In the genomic region with DNA sequence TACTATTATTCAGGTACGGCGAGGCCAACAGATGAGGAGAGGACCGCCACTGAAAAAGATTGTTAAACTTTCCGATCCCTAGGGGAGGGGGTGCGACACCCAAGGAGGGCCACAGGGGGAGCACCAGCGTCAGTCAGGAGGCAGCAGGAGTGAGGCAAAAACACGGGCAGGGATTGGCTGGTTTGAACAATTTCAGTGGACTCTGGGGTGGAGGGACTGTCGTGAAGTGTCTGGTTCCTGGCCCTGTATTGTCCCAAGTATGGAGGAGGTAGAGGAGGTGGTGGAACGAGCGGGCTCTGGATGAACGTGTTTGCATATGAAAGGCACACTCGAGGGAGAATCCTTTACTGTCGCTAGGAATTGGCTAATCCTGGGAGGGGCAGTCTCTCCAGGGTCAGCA, we compare ENCODE assay signal across 1 cellular context.
TF ChIP-seq lines count a peak whose summit lies in the region.

No MANE protein-coding gene starts in this region.

TF ChIP-seq in IMR-90, 13 proteins besides CTCF, POLR2A, EP300 and RAD21:
- TF ChIP-seq, protein P1, sequence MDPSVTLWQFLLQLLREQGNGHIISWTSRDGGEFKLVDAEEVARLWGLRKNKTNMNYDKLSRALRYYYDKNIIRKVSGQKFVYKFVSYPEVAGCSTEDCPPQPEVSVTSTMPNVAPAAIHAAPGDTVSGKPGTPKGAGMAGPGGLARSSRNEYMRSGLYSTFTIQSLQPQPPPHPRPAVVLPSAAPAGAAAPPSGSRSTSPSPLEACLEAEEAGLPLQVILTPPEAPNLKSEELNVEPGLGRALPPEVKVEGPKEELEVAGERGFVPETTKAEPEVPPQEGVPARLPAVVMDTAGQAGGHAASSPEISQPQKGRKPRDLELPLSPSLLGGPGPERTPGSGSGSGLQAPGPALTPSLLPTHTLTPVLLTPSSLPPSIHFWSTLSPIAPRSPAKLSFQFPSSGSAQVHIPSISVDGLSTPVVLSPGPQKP (IDR thresholded peaks at IDR 0.05; ENCODE audit: borderline replicate concordance, low read depth, low read length), result no peak
- TF ChIP-seq USF2 (IDR thresholded peaks at IDR 0.05; ENCODE audit: low read depth, low read length), result no peak
- no peak for TF ChIP-seq CEBPB (IDR thresholded peaks at IDR 0.05; ENCODE audit: low read depth, low read length)
- no peak for TF ChIP-seq FOS (IDR thresholded peaks at IDR 0.05; ENCODE audit: low read depth, low read length)
- no peak for TF ChIP-seq RCOR1 (IDR thresholded peaks at IDR 0.05; ENCODE audit: insufficient replicate concordance, low read length)
- TF ChIP-seq MXI1 (IDR thresholded peaks at IDR 0.05; ENCODE audit: borderline replicate concordance, low read depth, low read length), result no peak
- TF ChIP-seq BHLHE40 (IDR thresholded peaks at IDR 0.05; ENCODE audit: low read depth, low read length), result no peak
- no peak for TF ChIP-seq NFE2L2 (IDR thresholded peaks at IDR 0.05; ENCODE audit: low read depth, low read length)
- no peak for TF ChIP-seq CHD1 (IDR thresholded peaks at IDR 0.05; ENCODE audit: low read depth, low read length)
- TF ChIP-seq RFX5 (IDR thresholded peaks at IDR 0.05; ENCODE audit: low read depth, low read length), result no peak
- TF ChIP-seq SMC3 (IDR thresholded peaks at IDR 0.05; ENCODE audit: low read depth, low read length), result no peak
- TF ChIP-seq MAFK (IDR thresholded peaks at IDR 0.05; ENCODE audit: low read depth, low read length), result no peak
- TF ChIP-seq MAZ (IDR thresholded peaks at IDR 0.05; ENCODE audit: borderline replicate concordance, low read depth, low read length), result no peak
